2 cellular contexts compared by ENCODE assay signal in the genomic region with DNA sequence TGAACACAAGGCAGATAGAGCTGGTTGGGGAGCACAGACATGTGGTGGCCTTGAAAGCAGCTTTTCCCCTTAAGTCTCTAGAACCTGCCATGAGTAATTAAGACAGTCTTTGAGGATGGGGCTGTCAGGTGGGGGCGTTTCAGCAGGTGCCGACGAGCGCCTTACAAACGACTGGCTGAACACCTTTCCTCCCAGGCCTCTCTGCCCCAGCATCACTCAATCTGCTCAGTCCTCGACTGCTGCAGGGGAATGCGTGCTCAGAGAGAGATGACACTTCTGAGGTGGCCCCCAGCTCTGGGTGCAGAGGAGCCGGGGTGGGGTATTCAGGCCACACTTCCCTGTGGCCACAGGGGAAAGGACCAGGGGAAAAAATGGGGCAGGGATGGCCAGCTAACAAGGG.
TF ChIP-seq lines count a peak whose summit lies in the region.

No MANE protein-coding gene starts in this region.

TF ChIP-seq in SK-N-SH, 30 proteins besides CTCF, POLR2A, EP300 and RAD21 (continued from another document):
- no peak for TF ChIP-seq ELF1 (IDR thresholded peaks at IDR 0.05)
- TF ChIP-seq FOXM1 (IDR thresholded peaks at IDR 0.05; ENCODE audit: low read depth), result no peak
- TF ChIP-seq GABPA (IDR thresholded peaks at IDR 0.05; ENCODE audit: low read depth), result no peak
- no peak for TF ChIP-seq GATA2 (CRISPR knock-in tag; IDR thresholded peaks at IDR 0.05)
- no peak for TF ChIP-seq NFIC (IDR thresholded peaks at IDR 0.05; ENCODE audit: borderline replicate concordance)
- no peak for TF ChIP-seq FOSL2 (IDR thresholded peaks at IDR 0.05; ENCODE audit: borderline replicate concordance, low read depth)
- TF ChIP-seq, protein P1, sequence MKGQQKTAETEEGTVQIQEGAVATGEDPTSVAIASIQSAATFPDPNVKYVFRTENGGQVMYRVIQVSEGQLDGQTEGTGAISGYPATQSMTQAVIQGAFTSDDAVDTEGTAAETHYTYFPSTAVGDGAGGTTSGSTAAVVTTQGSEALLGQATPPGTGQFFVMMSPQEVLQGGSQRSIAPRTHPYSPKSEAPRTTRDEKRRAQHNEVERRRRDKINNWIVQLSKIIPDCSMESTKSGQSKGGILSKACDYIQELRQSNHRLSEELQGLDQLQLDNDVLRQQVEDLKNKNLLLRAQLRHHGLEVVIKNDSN (IDR thresholded peaks at IDR 0.05; ENCODE audit: borderline replicate concordance, low read depth), result no peak
- TF ChIP-seq RXRA (IDR thresholded peaks at IDR 0.05; ENCODE audit: borderline replicate concordance, low read depth), result no peak
- no peak for TF ChIP-seq SIN3A (IDR thresholded peaks at IDR 0.05; ENCODE audit: borderline replicate concordance, low read depth, low read length)
- no peak for TF ChIP-seq CHD2 (IDR thresholded peaks at IDR 0.05; ENCODE audit: low read length, partially characterized antibody)
- no peak for TF ChIP-seq NRF1 (IDR thresholded peaks at IDR 0.05; ENCODE audit: low read depth, low read length)
- TF ChIP-seq EZH2phosphoT487 (IDR thresholded peaks at IDR 0.05; ENCODE audit: borderline replicate concordance, low read depth), result no peak
- no peak for TF ChIP-seq YY1 (IDR thresholded peaks at IDR 0.05; ENCODE audit: low read depth)
- TF ChIP-seq, protein P2, sequence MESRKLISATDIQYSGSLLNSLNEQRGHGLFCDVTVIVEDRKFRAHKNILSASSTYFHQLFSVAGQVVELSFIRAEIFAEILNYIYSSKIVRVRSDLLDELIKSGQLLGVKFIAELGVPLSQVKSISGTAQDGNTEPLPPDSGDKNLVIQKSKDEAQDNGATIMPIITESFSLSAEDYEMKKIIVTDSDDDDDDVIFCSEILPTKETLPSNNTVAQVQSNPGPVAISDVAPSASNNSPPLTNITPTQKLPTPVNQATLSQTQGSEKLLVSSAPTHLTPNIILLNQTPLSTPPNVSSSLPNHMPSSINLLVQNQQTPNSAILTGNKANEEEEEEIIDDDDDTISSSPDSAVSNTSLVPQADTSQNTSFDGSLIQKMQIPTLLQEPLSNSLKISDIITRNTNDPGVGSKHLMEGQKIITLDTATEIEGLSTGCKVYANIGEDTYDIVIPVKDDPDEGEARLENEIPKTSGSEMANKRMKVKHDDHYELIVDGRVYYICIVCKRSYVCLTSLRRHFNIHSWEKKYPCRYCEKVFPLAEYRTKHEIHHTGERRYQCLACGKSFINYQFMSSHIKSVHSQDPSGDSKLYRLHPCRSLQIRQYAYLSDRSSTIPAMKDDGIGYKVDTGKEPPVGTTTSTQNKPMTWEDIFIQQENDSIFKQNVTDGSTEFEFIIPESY (IDR thresholded peaks at IDR 0.05; ENCODE audit: borderline replicate concordance, low read depth), result no peak
- no peak for TF ChIP-seq TEAD4 (IDR thresholded peaks at IDR 0.05; ENCODE audit: borderline replicate concordance, insufficient read depth)
- TF ChIP-seq FOXJ3 (CRISPR knock-in tag; IDR thresholded peaks at IDR 0.05), result no peak
- TF ChIP-seq, protein P3, sequence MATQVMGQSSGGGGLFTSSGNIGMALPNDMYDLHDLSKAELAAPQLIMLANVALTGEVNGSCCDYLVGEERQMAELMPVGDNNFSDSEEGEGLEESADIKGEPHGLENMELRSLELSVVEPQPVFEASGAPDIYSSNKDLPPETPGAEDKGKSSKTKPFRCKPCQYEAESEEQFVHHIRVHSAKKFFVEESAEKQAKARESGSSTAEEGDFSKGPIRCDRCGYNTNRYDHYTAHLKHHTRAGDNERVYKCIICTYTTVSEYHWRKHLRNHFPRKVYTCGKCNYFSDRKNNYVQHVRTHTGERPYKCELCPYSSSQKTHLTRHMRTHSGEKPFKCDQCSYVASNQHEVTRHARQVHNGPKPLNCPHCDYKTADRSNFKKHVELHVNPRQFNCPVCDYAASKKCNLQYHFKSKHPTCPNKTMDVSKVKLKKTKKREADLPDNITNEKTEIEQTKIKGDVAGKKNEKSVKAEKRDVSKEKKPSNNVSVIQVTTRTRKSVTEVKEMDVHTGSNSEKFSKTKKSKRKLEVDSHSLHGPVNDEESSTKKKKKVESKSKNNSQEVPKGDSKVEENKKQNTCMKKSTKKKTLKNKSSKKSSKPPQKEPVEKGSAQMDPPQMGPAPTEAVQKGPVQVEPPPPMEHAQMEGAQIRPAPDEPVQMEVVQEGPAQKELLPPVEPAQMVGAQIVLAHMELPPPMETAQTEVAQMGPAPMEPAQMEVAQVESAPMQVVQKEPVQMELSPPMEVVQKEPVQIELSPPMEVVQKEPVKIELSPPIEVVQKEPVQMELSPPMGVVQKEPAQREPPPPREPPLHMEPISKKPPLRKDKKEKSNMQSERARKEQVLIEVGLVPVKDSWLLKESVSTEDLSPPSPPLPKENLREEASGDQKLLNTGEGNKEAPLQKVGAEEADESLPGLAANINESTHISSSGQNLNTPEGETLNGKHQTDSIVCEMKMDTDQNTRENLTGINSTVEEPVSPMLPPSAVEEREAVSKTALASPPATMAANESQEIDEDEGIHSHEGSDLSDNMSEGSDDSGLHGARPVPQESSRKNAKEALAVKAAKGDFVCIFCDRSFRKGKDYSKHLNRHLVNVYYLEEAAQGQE (IDR thresholded peaks at IDR 0.05; ENCODE audit: low read depth, low read length), result no peak
- TF ChIP-seq, protein P4, sequence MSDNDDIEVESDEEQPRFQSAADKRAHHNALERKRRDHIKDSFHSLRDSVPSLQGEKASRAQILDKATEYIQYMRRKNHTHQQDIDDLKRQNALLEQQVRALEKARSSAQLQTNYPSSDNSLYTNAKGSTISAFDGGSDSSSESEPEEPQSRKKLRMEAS (IDR thresholded peaks at IDR 0.05; ENCODE audit: low read depth), result no peak
TF ChIP-seq in SK-N-SH: peak in this region for 0.

TF ChIP-seq in SK-N-SH treated with all-trans-retinoic acid at 6 μM for 48 hours, 23 proteins besides CTCF, POLR2A, EP300 and RAD21:
- TF ChIP-seq ISL1 (CRISPR knock-in tag; IDR thresholded peaks at IDR 0.05), result no peak
- no peak for TF ChIP-seq TCF4 (CRISPR knock-in tag; IDR thresholded peaks at IDR 0.05; ENCODE audit: borderline replicate concordance)
- TF ChIP-seq ZC3H10 (CRISPR knock-in tag; IDR thresholded peaks at IDR 0.05), result no peak
- no peak for TF ChIP-seq CSDC2 (CRISPR knock-in tag; IDR thresholded peaks at IDR 0.05)
- TF ChIP-seq, protein P5, sequence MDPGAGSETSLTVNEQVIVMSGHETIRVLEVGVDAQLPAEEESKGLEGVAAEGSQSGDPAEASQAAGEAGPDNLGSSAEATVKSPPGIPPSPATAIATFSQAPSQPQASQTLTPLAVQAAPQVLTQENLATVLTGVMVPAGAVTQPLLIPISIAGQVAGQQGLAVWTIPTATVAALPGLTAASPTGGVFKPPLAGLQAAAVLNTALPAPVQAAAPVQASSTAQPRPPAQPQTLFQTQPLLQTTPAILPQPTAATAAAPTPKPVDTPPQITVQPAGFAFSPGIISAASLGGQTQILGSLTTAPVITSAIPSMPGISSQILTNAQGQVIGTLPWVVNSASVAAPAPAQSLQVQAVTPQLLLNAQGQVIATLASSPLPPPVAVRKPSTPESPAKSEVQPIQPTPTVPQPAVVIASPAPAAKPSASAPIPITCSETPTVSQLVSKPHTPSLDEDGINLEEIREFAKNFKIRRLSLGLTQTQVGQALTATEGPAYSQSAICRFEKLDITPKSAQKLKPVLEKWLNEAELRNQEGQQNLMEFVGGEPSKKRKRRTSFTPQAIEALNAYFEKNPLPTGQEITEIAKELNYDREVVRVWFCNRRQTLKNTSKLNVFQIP (CRISPR knock-in tag; IDR thresholded peaks at IDR 0.05; ENCODE audit: borderline replicate concordance, low read depth), result no peak
- TF ChIP-seq ZFP3 (CRISPR knock-in tag; IDR thresholded peaks at IDR 0.05), result no peak
- TF ChIP-seq, protein P6, sequence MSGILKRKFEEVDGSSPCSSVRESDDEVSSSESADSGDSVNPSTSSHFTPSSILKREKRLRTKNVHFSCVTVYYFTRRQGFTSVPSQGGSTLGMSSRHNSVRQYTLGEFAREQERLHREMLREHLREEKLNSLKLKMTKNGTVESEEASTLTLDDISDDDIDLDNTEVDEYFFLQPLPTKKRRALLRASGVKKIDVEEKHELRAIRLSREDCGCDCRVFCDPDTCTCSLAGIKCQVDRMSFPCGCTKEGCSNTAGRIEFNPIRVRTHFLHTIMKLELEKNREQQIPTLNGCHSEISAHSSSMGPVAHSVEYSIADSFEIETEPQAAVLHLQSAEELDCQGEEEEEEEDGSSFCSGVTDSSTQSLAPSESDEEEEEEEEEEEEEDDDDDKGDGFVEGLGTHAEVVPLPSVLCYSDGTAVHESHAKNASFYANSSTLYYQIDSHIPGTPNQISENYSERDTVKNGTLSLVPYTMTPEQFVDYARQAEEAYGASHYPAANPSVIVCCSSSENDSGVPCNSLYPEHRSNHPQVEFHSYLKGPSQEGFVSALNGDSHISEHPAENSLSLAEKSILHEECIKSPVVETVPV (CRISPR knock-in tag; IDR thresholded peaks at IDR 0.05), result no peak
- no peak for TF ChIP-seq ZNF8 (CRISPR knock-in tag; IDR thresholded peaks at IDR 0.05)
- TF ChIP-seq, protein P7, sequence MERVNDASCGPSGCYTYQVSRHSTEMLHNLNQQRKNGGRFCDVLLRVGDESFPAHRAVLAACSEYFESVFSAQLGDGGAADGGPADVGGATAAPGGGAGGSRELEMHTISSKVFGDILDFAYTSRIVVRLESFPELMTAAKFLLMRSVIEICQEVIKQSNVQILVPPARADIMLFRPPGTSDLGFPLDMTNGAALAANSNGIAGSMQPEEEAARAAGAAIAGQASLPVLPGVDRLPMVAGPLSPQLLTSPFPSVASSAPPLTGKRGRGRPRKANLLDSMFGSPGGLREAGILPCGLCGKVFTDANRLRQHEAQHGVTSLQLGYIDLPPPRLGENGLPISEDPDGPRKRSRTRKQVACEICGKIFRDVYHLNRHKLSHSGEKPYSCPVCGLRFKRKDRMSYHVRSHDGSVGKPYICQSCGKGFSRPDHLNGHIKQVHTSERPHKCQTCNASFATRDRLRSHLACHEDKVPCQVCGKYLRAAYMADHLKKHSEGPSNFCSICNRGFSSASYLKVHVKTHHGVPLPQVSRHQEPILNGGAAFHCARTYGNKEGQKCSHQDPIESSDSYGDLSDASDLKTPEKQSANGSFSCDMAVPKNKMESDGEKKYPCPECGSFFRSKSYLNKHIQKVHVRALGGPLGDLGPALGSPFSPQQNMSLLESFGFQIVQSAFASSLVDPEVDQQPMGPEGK (CRISPR knock-in tag; IDR thresholded peaks at IDR 0.05; ENCODE audit: borderline replicate concordance), result no peak
- no peak for TF ChIP-seq PPARA (CRISPR knock-in tag; IDR thresholded peaks at IDR 0.05; ENCODE audit: borderline replicate concordance)
- TF ChIP-seq ZFP30 (CRISPR knock-in tag; IDR thresholded peaks at IDR 0.05), result no peak
- TF ChIP-seq ZNF565 (CRISPR knock-in tag; conservative IDR thresholded peaks at IDR 0.05; ENCODE audit: low read depth), result no peak
